Comparison of ENCODE assay signal across 1 cellular context in the genomic region with DNA sequence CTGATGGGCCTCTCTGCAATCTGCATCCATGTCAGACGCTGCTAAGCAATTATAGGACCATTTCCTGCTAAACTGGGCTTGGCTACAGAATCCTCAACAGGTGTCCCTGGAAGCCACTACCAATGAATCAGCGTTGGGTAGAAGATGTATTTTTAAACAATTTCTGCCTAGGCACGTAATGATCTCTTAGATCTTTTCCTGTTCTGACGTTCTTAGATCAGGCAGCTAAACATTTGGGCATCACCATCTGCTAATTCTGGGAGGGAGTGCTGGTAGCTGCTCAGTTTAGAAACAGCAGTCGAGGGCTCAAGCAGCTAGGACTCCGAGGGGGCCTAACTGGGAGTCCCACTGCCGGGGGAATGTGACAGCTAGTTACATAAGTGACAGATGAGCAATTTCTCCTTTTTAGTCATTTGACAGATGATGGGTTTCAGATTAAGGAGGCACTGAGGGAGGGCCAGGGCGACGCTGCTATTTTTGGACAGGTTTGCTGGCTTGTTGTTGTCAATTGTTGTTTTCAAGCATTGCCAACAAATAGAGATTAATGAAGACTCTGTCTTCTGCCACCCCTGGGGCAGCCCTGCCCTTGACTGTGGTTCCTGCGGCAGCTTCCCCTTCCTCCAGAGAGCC.
TF ChIP-seq lines count a peak whose summit lies in the region.

No MANE protein-coding gene starts in this region.

TF ChIP-seq in GM12878, 131 proteins besides CTCF, POLR2A, EP300 and RAD21 (continued from another document and continues in another):
- TF ChIP-seq, protein P1, sequence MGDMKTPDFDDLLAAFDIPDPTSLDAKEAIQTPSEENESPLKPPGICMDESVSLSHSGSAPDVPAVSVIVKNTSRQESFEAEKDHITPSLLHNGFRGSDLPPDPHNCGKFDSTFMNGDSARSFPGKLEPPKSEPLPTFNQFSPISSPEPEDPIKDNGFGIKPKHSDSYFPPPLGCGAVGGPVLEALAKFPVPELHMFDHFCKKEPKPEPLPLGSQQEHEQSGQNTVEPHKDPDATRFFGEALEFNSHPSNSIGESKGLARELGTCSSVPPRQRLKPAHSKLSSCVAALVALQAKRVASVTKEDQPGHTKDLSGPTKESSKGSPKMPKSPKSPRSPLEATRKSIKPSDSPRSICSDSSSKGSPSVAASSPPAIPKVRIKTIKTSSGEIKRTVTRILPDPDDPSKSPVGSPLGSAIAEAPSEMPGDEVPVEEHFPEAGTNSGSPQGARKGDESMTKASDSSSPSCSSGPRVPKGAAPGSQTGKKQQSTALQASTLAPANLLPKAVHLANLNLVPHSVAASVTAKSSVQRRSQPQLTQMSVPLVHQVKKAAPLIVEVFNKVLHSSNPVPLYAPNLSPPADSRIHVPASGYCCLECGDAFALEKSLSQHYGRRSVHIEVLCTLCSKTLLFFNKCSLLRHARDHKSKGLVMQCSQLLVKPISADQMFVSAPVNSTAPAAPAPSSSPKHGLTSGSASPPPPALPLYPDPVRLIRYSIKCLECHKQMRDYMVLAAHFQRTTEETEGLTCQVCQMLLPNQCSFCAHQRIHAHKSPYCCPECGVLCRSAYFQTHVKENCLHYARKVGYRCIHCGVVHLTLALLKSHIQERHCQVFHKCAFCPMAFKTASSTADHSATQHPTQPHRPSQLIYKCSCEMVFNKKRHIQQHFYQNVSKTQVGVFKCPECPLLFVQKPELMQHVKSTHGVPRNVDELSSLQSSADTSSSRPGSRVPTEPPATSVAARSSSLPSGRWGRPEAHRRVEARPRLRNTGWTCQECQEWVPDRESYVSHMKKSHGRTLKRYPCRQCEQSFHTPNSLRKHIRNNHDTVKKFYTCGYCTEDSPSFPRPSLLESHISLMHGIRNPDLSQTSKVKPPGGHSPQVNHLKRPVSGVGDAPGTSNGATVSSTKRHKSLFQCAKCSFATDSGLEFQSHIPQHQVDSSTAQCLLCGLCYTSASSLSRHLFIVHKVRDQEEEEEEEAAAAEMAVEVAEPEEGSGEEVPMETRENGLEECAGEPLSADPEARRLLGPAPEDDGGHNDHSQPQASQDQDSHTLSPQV (IDR thresholded peaks at IDR 0.05) = no peak
- TF ChIP-seq, protein P2, sequence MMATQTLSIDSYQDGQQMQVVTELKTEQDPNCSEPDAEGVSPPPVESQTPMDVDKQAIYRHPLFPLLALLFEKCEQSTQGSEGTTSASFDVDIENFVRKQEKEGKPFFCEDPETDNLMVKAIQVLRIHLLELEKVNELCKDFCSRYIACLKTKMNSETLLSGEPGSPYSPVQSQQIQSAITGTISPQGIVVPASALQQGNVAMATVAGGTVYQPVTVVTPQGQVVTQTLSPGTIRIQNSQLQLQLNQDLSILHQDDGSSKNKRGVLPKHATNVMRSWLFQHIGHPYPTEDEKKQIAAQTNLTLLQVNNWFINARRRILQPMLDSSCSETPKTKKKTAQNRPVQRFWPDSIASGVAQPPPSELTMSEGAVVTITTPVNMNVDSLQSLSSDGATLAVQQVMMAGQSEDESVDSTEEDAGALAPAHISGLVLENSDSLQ (IDR thresholded peaks at IDR 0.05) = peak; percentile 81
- TF ChIP-seq CREM (IDR thresholded peaks at IDR 0.05; ENCODE audit: low read depth) (peak; percentile 67), SUZ12 (IDR thresholded peaks at IDR 0.05; ENCODE audit: unreplicated experiment) (no peak), SMAD5 (IDR thresholded peaks at IDR 0.05; ENCODE audit: low read depth) (no peak), NR2C2 (IDR thresholded peaks at IDR 0.05; ENCODE audit: borderline replicate concordance, control insufficient read depth, insufficient read length, low read depth) (no peak), PAX8 (IDR thresholded peaks at IDR 0.05) (no peak), IKZF2 (IDR thresholded peaks at IDR 0.05) (peak in 1 of 2 experiments; percentile 41; a peak in 1 of 4 replicates), RUNX3 (IDR thresholded peaks at IDR 0.05; ENCODE audit: low read length) (peak; percentile 27; the same call in 1 of the 2 replicates), BCLAF1 (IDR thresholded peaks at IDR 0.05) (no peak), YY1 (IDR thresholded peaks at IDR 0.05; ENCODE audit: low read depth, low read length) (no peak), HDAC2 (IDR thresholded peaks at IDR 0.05) (no peak), BCL11A (IDR thresholded peaks at IDR 0.05; ENCODE audit: low read depth, low read length) (peak; percentile 65; the same call in 1 of the 2 replicates), CBFB (IDR thresholded peaks at IDR 0.05; ENCODE audit: low read depth) (no peak), RELA (IDR thresholded peaks at IDR 0.05; ENCODE audit: borderline replicate concordance, partially characterized antibody) (no peak), CBX3 (IDR thresholded peaks at IDR 0.05; ENCODE audit: borderline replicate concordance, low read depth) (no peak), SUPT20H (IDR thresholded peaks at IDR 0.05; ENCODE audit: borderline replicate concordance, control insufficient read depth, low read depth, low read length) (no peak), TCF3 (IDR thresholded peaks at IDR 0.05; ENCODE audit: borderline replicate concordance, insufficient read depth, low read depth, low read length) (0 out of 2 replicates have a peak, but pooled peaks have one; percentile 13), HCFC1 (IDR thresholded peaks at IDR 0.05; ENCODE audit: low read length) (no peak), BHLHE40 (IDR thresholded peaks at IDR 0.05; ENCODE audit: borderline replicate concordance in 1 of 2, low read depth in 2 of 2, low read length in 1 of 2) (no peak), RFX5 (IDR thresholded peaks at IDR 0.05; ENCODE audit: low read depth, low read length) (no peak), RAD51 (IDR thresholded peaks at IDR 0.05) (no peak), NR2F1 (conservative IDR thresholded peaks at IDR 0.05) (no peak), ZNF24 (IDR thresholded peaks at IDR 0.05) (no peak), NFXL1 (IDR thresholded peaks at IDR 0.05; ENCODE audit: borderline replicate concordance) (no peak), JUNB (IDR thresholded peaks at IDR 0.05) (peak; percentile 92), SIX5 (IDR thresholded peaks at IDR 0.05; ENCODE audit: low read depth, low read length, severe bottlenecking) (no peak), RELB (IDR thresholded peaks at IDR 0.05; ENCODE audit: low read depth) (no peak), MTA3 (IDR thresholded peaks at IDR 0.05; ENCODE audit: borderline replicate concordance, low read length) (no peak), SMARCA5 (IDR thresholded peaks at IDR 0.05) (no peak), KDM1A (IDR thresholded peaks at IDR 0.05; ENCODE audit: borderline replicate concordance) (no peak), CEBPZ (IDR thresholded peaks at IDR 0.05; ENCODE audit: low read depth, low read length) (no peak), NRF1 (conservative IDR thresholded peaks at IDR 0.05; ENCODE audit: low read depth, low read length) (no peak), MEF2A (IDR thresholded peaks at IDR 0.05; ENCODE audit: insufficient read depth, low read depth, low read length) (peak; percentile 91), POLR2AphosphoS2 (IDR thresholded peaks at IDR 0.05; ENCODE audit: low read depth, low read length) (no peak), TCF12 (IDR thresholded peaks at IDR 0.05; ENCODE audit: low read depth, low read length) (no peak), CHD1 (IDR thresholded peaks at IDR 0.05; ENCODE audit: low read depth, low read length) (no peak), GATAD2B (conservative IDR thresholded peaks at IDR 0.05; ENCODE audit: low read depth) (no peak)
- TF ChIP-seq, protein P3, sequence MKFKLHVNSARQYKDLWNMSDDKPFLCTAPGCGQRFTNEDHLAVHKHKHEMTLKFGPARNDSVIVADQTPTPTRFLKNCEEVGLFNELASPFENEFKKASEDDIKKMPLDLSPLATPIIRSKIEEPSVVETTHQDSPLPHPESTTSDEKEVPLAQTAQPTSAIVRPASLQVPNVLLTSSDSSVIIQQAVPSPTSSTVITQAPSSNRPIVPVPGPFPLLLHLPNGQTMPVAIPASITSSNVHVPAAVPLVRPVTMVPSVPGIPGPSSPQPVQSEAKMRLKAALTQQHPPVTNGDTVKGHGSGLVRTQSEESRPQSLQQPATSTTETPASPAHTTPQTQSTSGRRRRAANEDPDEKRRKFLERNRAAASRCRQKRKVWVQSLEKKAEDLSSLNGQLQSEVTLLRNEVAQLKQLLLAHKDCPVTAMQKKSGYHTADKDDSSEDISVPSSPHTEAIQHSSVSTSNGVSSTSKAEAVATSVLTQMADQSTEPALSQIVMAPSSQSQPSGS (IDR thresholded peaks at IDR 0.05; ENCODE audit: low read length) = peak; percentile 76
- TF ChIP-seq, protein P4, sequence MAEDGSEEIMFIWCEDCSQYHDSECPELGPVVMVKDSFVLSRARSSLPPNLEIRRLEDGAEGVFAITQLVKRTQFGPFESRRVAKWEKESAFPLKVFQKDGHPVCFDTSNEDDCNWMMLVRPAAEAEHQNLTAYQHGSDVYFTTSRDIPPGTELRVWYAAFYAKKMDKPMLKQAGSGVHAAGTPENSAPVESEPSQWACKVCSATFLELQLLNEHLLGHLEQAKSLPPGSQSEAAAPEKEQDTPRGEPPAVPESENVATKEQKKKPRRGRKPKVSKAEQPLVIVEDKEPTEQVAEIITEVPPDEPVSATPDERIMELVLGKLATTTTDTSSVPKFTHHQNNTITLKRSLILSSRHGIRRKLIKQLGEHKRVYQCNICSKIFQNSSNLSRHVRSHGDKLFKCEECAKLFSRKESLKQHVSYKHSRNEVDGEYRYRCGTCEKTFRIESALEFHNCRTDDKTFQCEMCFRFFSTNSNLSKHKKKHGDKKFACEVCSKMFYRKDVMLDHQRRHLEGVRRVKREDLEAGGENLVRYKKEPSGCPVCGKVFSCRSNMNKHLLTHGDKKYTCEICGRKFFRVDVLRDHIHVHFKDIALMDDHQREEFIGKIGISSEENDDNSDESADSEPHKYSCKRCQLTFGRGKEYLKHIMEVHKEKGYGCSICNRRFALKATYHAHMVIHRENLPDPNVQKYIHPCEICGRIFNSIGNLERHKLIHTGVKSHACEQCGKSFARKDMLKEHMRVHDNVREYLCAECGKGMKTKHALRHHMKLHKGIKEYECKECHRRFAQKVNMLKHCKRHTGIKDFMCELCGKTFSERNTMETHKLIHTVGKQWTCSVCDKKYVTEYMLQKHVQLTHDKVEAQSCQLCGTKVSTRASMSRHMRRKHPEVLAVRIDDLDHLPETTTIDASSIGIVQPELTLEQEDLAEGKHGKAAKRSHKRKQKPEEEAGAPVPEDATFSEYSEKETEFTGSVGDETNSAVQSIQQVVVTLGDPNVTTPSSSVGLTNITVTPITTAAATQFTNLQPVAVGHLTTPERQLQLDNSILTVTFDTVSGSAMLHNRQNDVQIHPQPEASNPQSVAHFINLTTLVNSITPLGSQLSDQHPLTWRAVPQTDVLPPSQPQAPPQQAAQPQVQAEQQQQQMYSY (CRISPR knock-in tag; IDR thresholded peaks at IDR 0.05) = no peak
- TF ChIP-seq, protein P5, sequence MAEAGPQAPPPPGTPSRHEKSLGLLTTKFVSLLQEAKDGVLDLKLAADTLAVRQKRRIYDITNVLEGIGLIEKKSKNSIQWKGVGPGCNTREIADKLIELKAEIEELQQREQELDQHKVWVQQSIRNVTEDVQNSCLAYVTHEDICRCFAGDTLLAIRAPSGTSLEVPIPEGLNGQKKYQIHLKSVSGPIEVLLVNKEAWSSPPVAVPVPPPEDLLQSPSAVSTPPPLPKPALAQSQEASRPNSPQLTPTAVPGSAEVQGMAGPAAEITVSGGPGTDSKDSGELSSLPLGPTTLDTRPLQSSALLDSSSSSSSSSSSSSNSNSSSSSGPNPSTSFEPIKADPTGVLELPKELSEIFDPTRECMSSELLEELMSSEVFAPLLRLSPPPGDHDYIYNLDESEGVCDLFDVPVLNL (IDR thresholded peaks at IDR 0.05; ENCODE audit: low read depth, low read length) = no peak
